In the genomic region with DNA sequence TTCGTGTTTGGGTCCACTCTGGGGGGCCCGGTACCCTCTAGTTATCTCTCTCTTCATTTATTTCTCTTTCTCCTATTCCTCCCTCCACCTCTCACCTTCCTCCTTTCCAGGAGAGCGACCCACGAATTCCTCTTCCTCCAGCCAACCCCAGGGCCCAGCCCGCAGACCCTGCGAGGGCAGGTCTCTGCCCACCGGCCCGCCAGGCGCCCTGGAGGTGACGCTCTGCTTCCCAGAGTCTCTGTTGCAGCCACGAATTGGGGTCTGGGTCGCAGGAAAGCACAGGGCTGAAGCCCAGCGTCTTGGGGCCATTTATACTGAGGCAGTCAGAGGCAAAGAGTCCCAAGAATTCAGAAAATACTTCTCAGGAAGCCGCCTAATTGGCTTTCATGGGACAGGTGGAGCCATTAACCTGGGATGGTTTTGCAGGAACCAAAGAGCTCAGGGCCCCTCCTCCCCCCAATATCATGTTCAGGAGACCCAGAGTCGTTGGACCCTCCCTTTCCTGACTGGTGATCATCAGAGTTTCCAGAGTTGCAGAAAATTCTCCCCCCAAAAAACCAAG, we compare ENCODE assay signal across 2 cellular contexts.
TF ChIP-seq lines count a peak whose summit lies in the region.

No MANE protein-coding gene starts in this region.

TF ChIP-seq in SK-N-SH treated with all-trans-retinoic acid at 6 μM for 48 hours, 23 proteins besides CTCF, POLR2A, EP300 and RAD21 (continued from another document):
- TF ChIP-seq, protein P1, sequence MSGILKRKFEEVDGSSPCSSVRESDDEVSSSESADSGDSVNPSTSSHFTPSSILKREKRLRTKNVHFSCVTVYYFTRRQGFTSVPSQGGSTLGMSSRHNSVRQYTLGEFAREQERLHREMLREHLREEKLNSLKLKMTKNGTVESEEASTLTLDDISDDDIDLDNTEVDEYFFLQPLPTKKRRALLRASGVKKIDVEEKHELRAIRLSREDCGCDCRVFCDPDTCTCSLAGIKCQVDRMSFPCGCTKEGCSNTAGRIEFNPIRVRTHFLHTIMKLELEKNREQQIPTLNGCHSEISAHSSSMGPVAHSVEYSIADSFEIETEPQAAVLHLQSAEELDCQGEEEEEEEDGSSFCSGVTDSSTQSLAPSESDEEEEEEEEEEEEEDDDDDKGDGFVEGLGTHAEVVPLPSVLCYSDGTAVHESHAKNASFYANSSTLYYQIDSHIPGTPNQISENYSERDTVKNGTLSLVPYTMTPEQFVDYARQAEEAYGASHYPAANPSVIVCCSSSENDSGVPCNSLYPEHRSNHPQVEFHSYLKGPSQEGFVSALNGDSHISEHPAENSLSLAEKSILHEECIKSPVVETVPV (CRISPR knock-in tag; IDR thresholded peaks at IDR 0.05) = no peak
- no peak for TF ChIP-seq ESRRG (CRISPR knock-in tag; IDR thresholded peaks at IDR 0.05)
- no peak for TF ChIP-seq ISL1 (CRISPR knock-in tag; IDR thresholded peaks at IDR 0.05)
- TF ChIP-seq, protein P2, sequence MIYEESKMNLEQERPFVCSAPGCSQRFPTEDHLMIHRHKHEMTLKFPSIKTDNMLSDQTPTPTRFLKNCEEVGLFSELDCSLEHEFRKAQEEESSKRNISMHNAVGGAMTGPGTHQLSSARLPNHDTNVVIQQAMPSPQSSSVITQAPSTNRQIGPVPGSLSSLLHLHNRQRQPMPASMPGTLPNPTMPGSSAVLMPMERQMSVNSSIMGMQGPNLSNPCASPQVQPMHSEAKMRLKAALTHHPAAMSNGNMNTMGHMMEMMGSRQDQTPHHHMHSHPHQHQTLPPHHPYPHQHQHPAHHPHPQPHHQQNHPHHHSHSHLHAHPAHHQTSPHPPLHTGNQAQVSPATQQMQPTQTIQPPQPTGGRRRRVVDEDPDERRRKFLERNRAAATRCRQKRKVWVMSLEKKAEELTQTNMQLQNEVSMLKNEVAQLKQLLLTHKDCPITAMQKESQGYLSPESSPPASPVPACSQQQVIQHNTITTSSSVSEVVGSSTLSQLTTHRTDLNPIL (CRISPR knock-in tag; IDR thresholded peaks at IDR 0.05; ENCODE audit: low read depth) = no peak
- no peak for TF ChIP-seq OSR1 (CRISPR knock-in tag; IDR thresholded peaks at IDR 0.05)
- TF ChIP-seq RARB (CRISPR knock-in tag; IDR thresholded peaks at IDR 0.05) = no peak
- TF ChIP-seq, protein P3, sequence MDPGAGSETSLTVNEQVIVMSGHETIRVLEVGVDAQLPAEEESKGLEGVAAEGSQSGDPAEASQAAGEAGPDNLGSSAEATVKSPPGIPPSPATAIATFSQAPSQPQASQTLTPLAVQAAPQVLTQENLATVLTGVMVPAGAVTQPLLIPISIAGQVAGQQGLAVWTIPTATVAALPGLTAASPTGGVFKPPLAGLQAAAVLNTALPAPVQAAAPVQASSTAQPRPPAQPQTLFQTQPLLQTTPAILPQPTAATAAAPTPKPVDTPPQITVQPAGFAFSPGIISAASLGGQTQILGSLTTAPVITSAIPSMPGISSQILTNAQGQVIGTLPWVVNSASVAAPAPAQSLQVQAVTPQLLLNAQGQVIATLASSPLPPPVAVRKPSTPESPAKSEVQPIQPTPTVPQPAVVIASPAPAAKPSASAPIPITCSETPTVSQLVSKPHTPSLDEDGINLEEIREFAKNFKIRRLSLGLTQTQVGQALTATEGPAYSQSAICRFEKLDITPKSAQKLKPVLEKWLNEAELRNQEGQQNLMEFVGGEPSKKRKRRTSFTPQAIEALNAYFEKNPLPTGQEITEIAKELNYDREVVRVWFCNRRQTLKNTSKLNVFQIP (CRISPR knock-in tag; IDR thresholded peaks at IDR 0.05; ENCODE audit: borderline replicate concordance, low read depth) = no peak
- no peak for TF ChIP-seq TOX (CRISPR knock-in tag; IDR thresholded peaks at IDR 0.05; ENCODE audit: borderline replicate concordance)
- TF ChIP-seq GLIS3 (CRISPR knock-in tag; IDR thresholded peaks at IDR 0.05) = no peak
- TF ChIP-seq ZNF70 (CRISPR knock-in tag; IDR thresholded peaks at IDR 0.05) = no peak

TF ChIP-seq in GM23338, 12 proteins besides CTCF, POLR2A, EP300 and RAD21 (continued from another document):
- TF ChIP-seq, protein P4, sequence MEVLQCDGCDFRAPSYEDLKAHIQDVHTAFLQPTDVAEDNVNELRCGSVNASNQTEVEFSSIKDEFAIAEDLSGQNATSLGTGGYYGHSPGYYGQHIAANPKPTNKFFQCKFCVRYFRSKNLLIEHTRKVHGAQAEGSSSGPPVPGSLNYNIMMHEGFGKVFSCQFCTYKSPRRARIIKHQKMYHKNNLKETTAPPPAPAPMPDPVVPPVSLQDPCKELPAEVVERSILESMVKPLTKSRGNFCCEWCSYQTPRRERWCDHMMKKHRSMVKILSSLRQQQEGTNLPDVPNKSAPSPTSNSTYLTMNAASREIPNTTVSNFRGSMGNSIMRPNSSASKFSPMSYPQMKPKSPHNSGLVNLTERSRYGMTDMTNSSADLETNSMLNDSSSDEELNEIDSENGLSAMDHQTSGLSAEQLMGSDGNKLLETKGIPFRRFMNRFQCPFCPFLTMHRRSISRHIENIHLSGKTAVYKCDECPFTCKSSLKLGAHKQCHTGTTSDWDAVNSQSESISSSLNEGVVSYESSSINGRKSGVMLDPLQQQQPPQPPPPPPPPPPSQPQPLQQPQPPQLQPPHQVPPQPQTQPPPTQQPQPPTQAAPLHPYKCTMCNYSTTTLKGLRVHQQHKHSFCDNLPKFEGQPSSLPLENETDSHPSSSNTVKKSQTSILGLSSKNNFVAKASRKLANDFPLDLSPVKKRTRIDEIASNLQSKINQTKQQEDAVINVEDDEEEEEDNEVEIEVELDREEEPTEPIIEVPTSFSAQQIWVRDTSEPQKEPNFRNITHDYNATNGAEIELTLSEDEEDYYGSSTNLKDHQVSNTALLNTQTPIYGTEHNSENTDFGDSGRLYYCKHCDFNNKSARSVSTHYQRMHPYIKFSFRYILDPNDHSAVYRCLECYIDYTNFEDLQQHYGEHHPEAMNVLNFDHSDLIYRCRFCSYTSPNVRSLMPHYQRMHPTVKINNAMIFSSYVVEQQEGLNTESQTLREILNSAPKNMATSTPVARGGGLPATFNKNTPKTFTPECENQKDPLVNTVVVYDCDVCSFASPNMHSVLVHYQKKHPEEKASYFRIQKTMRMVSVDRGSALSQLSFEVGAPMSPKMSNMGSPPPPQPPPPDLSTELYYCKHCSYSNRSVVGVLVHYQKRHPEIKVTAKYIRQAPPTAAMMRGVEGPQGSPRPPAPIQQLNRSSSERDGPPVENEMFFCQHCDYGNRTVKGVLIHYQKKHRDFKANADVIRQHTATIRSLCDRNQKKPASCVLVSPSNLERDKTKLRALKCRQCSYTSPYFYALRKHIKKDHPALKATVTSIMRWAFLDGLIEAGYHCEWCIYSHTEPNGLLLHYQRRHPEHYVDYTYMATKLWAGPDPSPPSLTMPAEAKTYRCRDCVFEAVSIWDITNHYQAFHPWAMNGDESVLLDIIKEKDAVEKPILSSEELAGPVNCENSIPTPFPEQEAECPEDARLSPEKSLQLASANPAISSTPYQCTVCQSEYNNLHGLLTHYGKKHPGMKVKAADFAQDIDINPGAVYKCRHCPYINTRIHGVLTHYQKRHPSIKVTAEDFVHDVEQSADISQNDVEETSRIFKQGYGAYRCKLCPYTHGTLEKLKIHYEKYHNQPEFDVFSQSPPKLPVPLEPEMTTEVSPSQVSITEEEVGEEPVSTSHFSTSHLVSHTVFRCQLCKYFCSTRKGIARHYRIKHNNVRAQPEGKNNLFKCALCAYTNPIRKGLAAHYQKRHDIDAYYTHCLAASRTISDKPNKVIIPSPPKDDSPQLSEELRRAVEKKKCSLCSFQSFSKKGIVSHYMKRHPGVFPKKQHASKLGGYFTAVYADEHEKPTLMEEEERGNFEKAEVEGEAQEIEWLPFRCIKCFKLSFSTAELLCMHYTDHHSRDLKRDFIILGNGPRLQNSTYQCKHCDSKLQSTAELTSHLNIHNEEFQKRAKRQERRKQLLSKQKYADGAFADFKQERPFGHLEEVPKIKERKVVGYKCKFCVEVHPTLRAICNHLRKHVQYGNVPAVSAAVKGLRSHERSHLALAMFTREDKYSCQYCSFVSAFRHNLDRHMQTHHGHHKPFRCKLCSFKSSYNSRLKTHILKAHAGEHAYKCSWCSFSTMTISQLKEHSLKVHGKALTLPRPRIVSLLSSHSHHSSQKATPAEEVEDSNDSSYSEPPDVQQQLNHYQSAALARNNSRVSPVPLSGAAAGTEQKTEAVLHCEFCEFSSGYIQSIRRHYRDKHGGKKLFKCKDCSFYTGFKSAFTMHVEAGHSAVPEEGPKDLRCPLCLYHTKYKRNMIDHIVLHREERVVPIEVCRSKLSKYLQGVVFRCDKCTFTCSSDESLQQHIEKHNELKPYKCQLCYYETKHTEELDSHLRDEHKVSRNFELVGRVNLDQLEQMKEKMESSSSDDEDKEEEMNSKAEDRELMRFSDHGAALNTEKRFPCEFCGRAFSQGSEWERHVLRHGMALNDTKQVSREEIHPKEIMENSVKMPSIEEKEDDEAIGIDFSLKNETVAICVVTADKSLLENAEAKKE (CRISPR knock-in tag; IDR thresholded peaks at IDR 0.05) = no peak
- TF ChIP-seq EZH2 (IDR thresholded peaks at IDR 0.05; ENCODE audit: low read depth, unreplicated experiment) = peak; percentile 99
